Comparison of ENCODE assay signal across 8 cellular contexts in the genomic region with DNA sequence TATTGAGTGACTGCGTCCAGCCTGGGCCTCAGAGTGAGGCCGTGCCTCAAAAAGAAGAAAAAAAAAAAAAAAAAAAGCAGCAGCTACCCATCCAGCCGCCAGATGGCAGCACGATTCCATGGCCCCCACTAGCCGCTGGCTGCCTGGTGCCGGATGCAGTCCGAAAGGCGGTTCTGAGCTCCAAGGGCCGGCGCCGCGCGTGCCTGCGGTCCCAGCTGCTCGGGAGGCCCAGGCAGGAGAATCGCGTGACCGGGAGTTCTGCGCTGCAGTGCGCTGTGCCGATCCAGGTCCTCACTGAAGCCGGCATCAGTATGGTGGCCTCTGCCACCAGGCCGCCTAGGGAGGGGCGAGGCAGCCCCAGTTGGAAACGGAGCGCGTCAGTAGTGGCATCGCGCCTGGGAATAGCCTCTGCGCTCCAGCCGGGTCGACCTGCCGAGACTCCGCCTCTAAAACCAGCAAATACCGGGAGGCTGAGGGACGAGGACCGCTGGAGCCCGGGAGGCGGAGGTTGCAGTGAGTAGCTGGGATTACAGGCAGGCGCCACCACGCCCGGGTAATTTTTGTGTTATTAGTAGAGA. TPM values are rescaled to one million over a fixed set of nuclear protein-coding genes. Genes with fewer than 3 reads are reported as not detected.
DNase-seq lines count a peak whose midpoint lies in the region; ATAC-seq and TF ChIP-seq lines count a peak whose summit lies in the region.

No MANE protein-coding gene starts in this region.

- H3K27me3 ChIP-seq in CD8-positive, alpha-beta T cell (ENCODE audit: insufficient read depth, low read length) = no peaks in the 10 kb centered on the region

- no peaks in the 10 kb centered on the region for H3K27me3 Mint-ChIP-seq in CD8-positive, alpha-beta T cell (ENCODE audit: low read depth)
- peaks cover 12% of the 10 kb centered on the region for H3K27me3 Mint-ChIP-seq in activated T-helper 1 cell treated with anti-CD3 and anti-CD28 coated beads, Interleukin-12 subunit alpha, Interleukin-12 subunit beta, Interleukin-2, Interleukin-4 antibody, amounts not matched to agents 30 ng/mL and 10 ng/mL and 1 ng/mL, durations not matched to agents 14 hours and 24 hours and 36 hours (ENCODE audit: insufficient read depth)
- no peaks in the 10 kb centered on the region for H3K27me3 Mint-ChIP-seq in natural killer cell (ENCODE audit: low read depth in 2 of 2)

- H3K4me3 ChIP-seq in CD8-positive, alpha-beta T cell (ENCODE audit: low read depth, low read length) = peak overlapping the region; percentile 37

- no peaks in the 10 kb centered on the region for H3K9me3 Mint-ChIP-seq in CD8-positive, alpha-beta T cell
- no peaks in the 10 kb centered on the region for H3K9me3 Mint-ChIP-seq in activated T-helper 1 cell treated with anti-CD3 and anti-CD28 coated beads, Interleukin-12 subunit alpha, Interleukin-12 subunit beta, Interleukin-2, Interleukin-4 antibody, amounts not matched to agents 30 ng/mL and 10 ng/mL and 1 ng/mL, durations not matched to agents 14 hours and 24 hours and 36 hours
- H3K9me3 Mint-ChIP-seq in natural killer cell = no peaks in the 10 kb centered on the region

- H3K27ac ChIP-seq in CD8-positive, alpha-beta T cell (ENCODE audit: low read depth, low read length) = no peak overlapping the region

- no peak overlapping the region for H3K27ac Mint-ChIP-seq in CD8-positive, alpha-beta T cell
- H3K27ac Mint-ChIP-seq in activated T-helper 1 cell treated with anti-CD3 and anti-CD28 coated beads, Interleukin-12 subunit alpha, Interleukin-12 subunit beta, Interleukin-2, Interleukin-4 antibody, amounts not matched to agents 30 ng/mL and 10 ng/mL and 1 ng/mL, durations not matched to agents 14 hours and 24 hours and 36 hours = no peak overlapping the region
- no peak overlapping the region for H3K27ac Mint-ChIP-seq in natural killer cell

- no peaks in the 10 kb centered on the region for H3K4me1 ChIP-seq in CD8-positive, alpha-beta T cell (ENCODE audit: insufficient read depth, low read length)

- peaks cover 3% of the 10 kb centered on the region for H3K4me1 Mint-ChIP-seq in CD8-positive, alpha-beta T cell (ENCODE audit: low read depth)
- no peaks in the 10 kb centered on the region for H3K4me1 Mint-ChIP-seq in activated T-helper 1 cell treated with anti-CD3 and anti-CD28 coated beads, Interleukin-12 subunit alpha, Interleukin-12 subunit beta, Interleukin-2, Interleukin-4 antibody, amounts not matched to agents 30 ng/mL and 10 ng/mL and 1 ng/mL, durations not matched to agents 14 hours and 24 hours and 36 hours (ENCODE audit: low read depth)
- H3K4me1 Mint-ChIP-seq in natural killer cell = no peaks in the 10 kb centered on the region

- peak overlapping the region; percentile 68 for H3K4me3 Mint-ChIP-seq in CD8-positive, alpha-beta T cell
- no peak overlapping the region for H3K4me3 Mint-ChIP-seq in activated T-helper 1 cell treated with anti-CD3 and anti-CD28 coated beads, Interleukin-12 subunit alpha, Interleukin-12 subunit beta, Interleukin-2, Interleukin-4 antibody, amounts not matched to agents 30 ng/mL and 10 ng/mL and 1 ng/mL, durations not matched to agents 14 hours and 24 hours and 36 hours
- H3K4me3 Mint-ChIP-seq in natural killer cell = peak overlapping the region; percentile 45

- CTCF ChIA-PET in CD8-positive, alpha-beta T cell (lab: Charles Lee) = interaction anchor here (0.6 to 4.4 kb wide), 46 partner anchors 9 to 362 kb away, joined by 3 to 88 read pairs (median 4); a partner anchor contains a TSS

- intact Hi-C loops in CD8-positive, alpha-beta T cell (cut with DNase I, micrococcal nuclease) = loop anchor here (1.0 to 10.0 kb wide), 8 partner anchors 38 to 324 kb away; no protein-coding TSS in a partner anchor
- intact Hi-C loops in activated T-helper 1 cell treated with anti-CD3 and anti-CD28 coated beads, Interleukin-12 subunit alpha, Interleukin-12 subunit beta, Interleukin-2, Interleukin-4 antibody, amounts not matched to agents 30 ng/mL and 10 ng/mL and 1 ng/mL, durations not matched to agents 14 hours and 24 hours and 36 hours (cut with micrococcal nuclease) = loop anchor here (1.0 to 2.0 kb wide), 6 partner anchors 38 to 323 kb away; no protein-coding TSS in a partner anchor
- intact Hi-C loops in natural killer cell (cut with micrococcal nuclease) = loop anchor here (1.0 to 5.0 kb wide), 4 partner anchors 38 to 324 kb away; no protein-coding TSS in a partner anchor

- no peaks in the 10 kb centered on the region for H3K36me3 ChIP-seq in CD8-positive, alpha-beta T cell (ENCODE audit: insufficient read depth, low read length)

- peak; percentile 82 for ATAC-seq in CD8-positive, alpha-beta T cell
- ATAC-seq in natural killer cell (peak; percentile 83 to 91 (median 90)), GM19328 (IDR thresholded peaks at IDR 0.05; ENCODE audit: unreplicated experiment) (no peak)

- H3K36me3 Mint-ChIP-seq in CD8-positive, alpha-beta T cell = no peaks in the 10 kb centered on the region
- no peaks in the 10 kb centered on the region for H3K36me3 Mint-ChIP-seq in activated T-helper 1 cell treated with anti-CD3 and anti-CD28 coated beads, Interleukin-12 subunit alpha, Interleukin-12 subunit beta, Interleukin-2, Interleukin-4 antibody, amounts not matched to agents 30 ng/mL and 10 ng/mL and 1 ng/mL, durations not matched to agents 14 hours and 24 hours and 36 hours (ENCODE audit: low read depth)
- no peaks in the 10 kb centered on the region for H3K36me3 Mint-ChIP-seq in natural killer cell

- TF ChIP-seq CTCF in CD8-positive, alpha-beta T cell (IDR thresholded peaks at IDR 0.05) = peak; percentile 92
- TF ChIP-seq CTCF in natural killer cell (IDR thresholded peaks at IDR 0.05) = peak; percentile 78

- DNase-seq in CD8-positive, alpha-beta T cell = peak; percentile 40 to 87 (median 69)
- DNase-seq in HT-29 (ENCODE audit: low spot score) (peak; percentile 74), fibroblast of peridontal ligament (ENCODE audit: extremely low read depth) (peak; percentile 88), natural killer cell (peak; percentile 74)
- DNase-seq in activated T-helper 1 cell treated with anti-CD3 and anti-CD28 coated beads, Interleukin-12 subunit alpha, Interleukin-12 subunit beta, Interleukin-2, Interleukin-4 antibody, amounts not matched to agents 30 ng/mL and 10 ng/mL and 1 ng/mL, durations not matched to agents 14 hours and 24 hours and 36 hours (ENCODE audit: low spot score) = peak; percentile 58
- peak; percentile 35 to 80 (median 70) for DNase-seq in stimulated activated naive CD4-positive, alpha-beta T cell (lab: John Stamatoyannopoulos, UW)

- POLR2A ChIA-PET in CD8-positive, alpha-beta T cell (lab: Charles Lee) = interaction anchor here (0.8 to 1.1 kb wide), 4 partner anchors 11 to 189 kb away, joined by 3 to 4 read pairs (median 4); no protein-coding TSS in a partner anchor

- H3K9me3 ChIP-seq in CD8-positive, alpha-beta T cell (ENCODE audit: low read length) = no peaks in the 10 kb centered on the region

TF ChIP-seq in PFSK-1, 5 proteins besides CTCF, POLR2A, EP300 and RAD21:
- TF ChIP-seq TAF1 (IDR thresholded peaks at IDR 0.05; ENCODE audit: borderline replicate concordance, insufficient read depth, low read length) (no peak), FOXP2 (optimal IDR thresholded peaks at IDR 0.05; ENCODE audit: borderline replicate concordance, extremely low read depth, extremely low read length, insufficient read depth) (peak; percentile 36)

RNA-seq across cellular contexts. Expression of a gene that starts 19.3 kb away (rescaled TPM):
- total RNA-seq in CD8-positive, alpha-beta T cell = 1 to 10 TPM; 2.6 to 2.7 TPM
- 0.18 and 0.39 TPM in 2 replicates for total RNA-seq in HT-29 (2014; rRNA removed; shearing (Covaris generic))
- 39.6 TPM for polyA plus RNA-seq in PFSK-1 (2012; ENCODE audit: insufficient read length, low read depth)
- total RNA-seq in activated T-helper 1 cell treated with anti-CD3 and anti-CD28 coated beads, Interleukin-12 subunit alpha, Interleukin-12 subunit beta, Interleukin-2, Interleukin-4 antibody, amounts not matched to agents 30 ng/mL and 10 ng/mL and 1 ng/mL, durations not matched to agents 14 hours and 24 hours and 36 hours = 0.24 and 0.41 TPM in 2 replicates
- total RNA-seq in natural killer cell = 1 to 10 TPM; 1.8 to 3.5 (median 2.9) TPM

RNA-seq across cellular contexts. Expression of a gene that starts 24.3 kb away (rescaled TPM):
- total RNA-seq in CD8-positive, alpha-beta T cell = 1 to 10 TPM; 1.9 to 2.1 TPM
- total RNA-seq in HT-29 (2014; rRNA removed; shearing (Covaris generic)) = 18.6 and 22.2 TPM in 2 replicates
- polyA plus RNA-seq in PFSK-1 (2012; ENCODE audit: insufficient read length, low read depth) = 30.7 TPM
- total RNA-seq in activated T-helper 1 cell treated with anti-CD3 and anti-CD28 coated beads, Interleukin-12 subunit alpha, Interleukin-12 subunit beta, Interleukin-2, Interleukin-4 antibody, amounts not matched to agents 30 ng/mL and 10 ng/mL and 1 ng/mL, durations not matched to agents 14 hours and 24 hours and 36 hours = 14.3 and 15.2 TPM in 2 replicates
- total RNA-seq in natural killer cell = 10 to 100 TPM in 2 of 3 donors, 1 to 10 TPM in 1; 7.7 to 18.2 (median 10.4) TPM
